ENCODE assay signal across 8 cellular contexts in the genomic region with DNA sequence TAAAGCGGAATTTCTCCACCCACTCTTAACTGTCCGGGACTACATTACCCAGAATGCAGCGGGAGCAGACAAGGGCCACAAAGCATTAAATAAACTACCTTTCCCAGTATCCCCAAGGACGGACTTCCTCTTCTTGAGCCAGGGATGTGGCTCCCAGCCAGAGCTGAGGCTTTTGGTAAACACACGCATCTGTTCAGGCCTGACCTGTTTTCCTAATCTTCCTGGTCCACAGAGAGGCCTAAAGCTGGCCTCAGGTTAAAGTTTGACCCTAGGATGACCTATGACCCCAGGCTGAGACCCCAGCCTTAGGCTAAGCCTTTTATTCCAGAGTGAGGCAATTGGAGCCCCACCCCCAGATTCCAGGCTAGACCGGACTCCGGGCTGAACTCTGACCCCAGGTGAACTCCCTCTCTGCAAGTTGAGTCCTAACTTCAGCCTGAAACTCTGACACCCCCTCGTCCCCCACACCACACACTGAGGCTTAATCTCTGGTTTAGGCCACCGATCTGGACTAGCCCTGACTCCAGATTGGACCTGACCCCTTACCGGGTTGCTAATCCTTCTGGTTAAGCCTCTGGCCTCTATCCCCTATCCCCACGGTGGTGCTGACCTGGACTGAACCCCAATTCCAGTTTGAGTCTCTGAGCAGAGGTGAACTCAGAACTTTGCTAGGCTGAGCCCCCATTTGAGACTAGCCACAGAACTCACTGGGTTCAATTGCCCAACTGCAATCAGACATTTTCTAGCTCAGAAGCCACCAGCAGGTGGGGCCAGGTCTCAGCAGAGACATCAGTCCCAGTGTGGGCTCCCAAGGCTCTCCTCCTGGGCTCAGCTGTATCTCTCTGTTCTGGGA. TPM values are rescaled to one million over a fixed set of nuclear protein-coding genes. Genes with fewer than 3 reads are reported as not detected.
DNase-seq lines count a peak whose midpoint lies in the region; ATAC-seq and TF ChIP-seq lines count a peak whose summit lies in the region.

No MANE protein-coding gene starts in this region.

- ATAC-seq in IMR-90 (ENCODE audit: low read depth) (peak; percentile 4), gastroesophageal sphincter (peak; percentile 19), omental fat pad (ENCODE audit: low FRiP score) (no peak), HG02981 (IDR thresholded peaks at IDR 0.05; ENCODE audit: unreplicated experiment) (no peak)

- POLR2A ChIA-PET in GM10248 (lab: Yijun Ruan, JAX) (interaction anchor here (0.8 to 1.8 kb wide), 4 partner anchors 36 to 207 kb away, joined by 3 to 8 read pairs (median 4); a partner anchor contains a TSS), IMR-90 (lab: Charles Lee; ENCODE audit: unreplicated experiment) (no interaction called here)

- TF ChIP-seq RAD21 in IMR-90 (IDR thresholded peaks at IDR 0.05; ENCODE audit: low read length) = peak; percentile 71

- H3K36me3 ChIP-seq in IMR-90 (ENCODE audit: control insufficient read depth, insufficient read depth, low read length) (peaks cover 3% of the 10 kb centered on the region; the same call in 1 of the 2 replicates), SJCRH30 (no peaks in the 10 kb centered on the region), gastroesophageal sphincter (peaks cover 0 to 25% of the 10 kb centered on the region in 2 donors), tibial nerve (peaks cover 0 to 28% (median 0%) of the 10 kb centered on the region in 3 donors)

- H2BK5ac ChIP-seq in IMR-90 (ENCODE audit: low read depth, low read length, poor library complexity, severe bottlenecking) = peak overlapping the region; percentile 74

- TF ChIP-seq POLR2A in IMR-90 (IDR thresholded peaks at IDR 0.05; ENCODE audit: low read depth, low read length) (no peak), gastroesophageal sphincter (IDR thresholded peaks at IDR 0.05) (peak in 1 of 2 donors; percentile 13), tibial nerve (IDR thresholded peaks at IDR 0.05) (no peak)

- peak overlapping the region; percentile 97 for H2AFZ ChIP-seq in IMR-90 (replicated peaks; ENCODE audit: low read length, poor library complexity)

- peaks cover 3 to 60% of the 10 kb centered on the region in 2 experiments for H3K79me1 ChIP-seq in IMR-90 (ENCODE audit: low read depth in 1 of 2, low read length in 2 of 2)

- peak overlapping the region; percentile 2; the same call in 1 of the 2 replicates for H2BK20ac ChIP-seq in IMR-90 (ENCODE audit: low read depth, low read length)

- H3K4me2 ChIP-seq in IMR-90 (ENCODE audit: low read depth, low read length) = no peak overlapping the region

- intact Hi-C loops in IMR-90 (cut with micrococcal nuclease) = loop anchor here (1.0 to 10.0 kb wide), 9 partner anchors 31 to 611 kb away; a partner anchor contains a TSS

- peak overlapping the region; percentile 53 for H2AK5ac ChIP-seq in IMR-90 (ENCODE audit: low read depth, low read length)

- TF ChIP-seq CTCF in GM10248 (IDR thresholded peaks at IDR 0.05; ENCODE audit: control extremely low read depth, extremely low read depth, low read depth, missing control alignments) (peak; percentile 92), IMR-90 (conservative IDR thresholded peaks at IDR 0.05; ENCODE audit: low read depth, low read length) (peak; percentile 69), gastroesophageal sphincter (IDR thresholded peaks at IDR 0.05) (peak in 3 of 4 experiments; percentile 71 to 77 (median 75)), omental fat pad (IDR thresholded peaks at IDR 0.05) (no peak), tibial nerve (IDR thresholded peaks at IDR 0.05) (peak; percentile 59 to 81 (median 65))

- peak overlapping the region; percentile 76 for H3K4ac ChIP-seq in IMR-90 (ENCODE audit: low read depth, low read length)

- H3K4me3 ChIP-seq in IMR-90 (ENCODE audit: insufficient read depth, low read depth, low read length) (no peak overlapping the region), SJCRH30 (peak overlapping the region; percentile 8), gastroesophageal sphincter (peak overlapping the region in 1 of 2 donors; percentile 93), tibial nerve (peak overlapping the region in 2 of 4 donors; percentile 40 to 88)

- 0 out of 3 replicates have a peak overlapping the region, but pooled peaks have one; percentile 3 for H2BK15ac ChIP-seq in IMR-90 (ENCODE audit: low read depth, low read length)

- no peak overlapping the region for H3K14ac ChIP-seq in IMR-90 (replicated peaks; ENCODE audit: low read depth, low read length)

- H3K9me1 ChIP-seq in IMR-90 (ENCODE audit: insufficient read depth, low read length) = peaks cover 7% of the 10 kb centered on the region; the same call in 1 of the 2 replicates

- CTCF ChIA-PET in GM10248 (lab: Yijun Ruan, JAX) (interaction anchor here (0.8 to 7.3 kb wide), 22 partner anchors 9 to 612 kb away, joined by 3 to 124 read pairs (median 6); a partner anchor contains a TSS), IMR-90 (lab: Yijun Ruan, JAX) (interaction anchor here (0.5 to 3.6 kb wide), 4 partner anchors 10 to 356 kb away, joined by 3 to 25 read pairs (median 3); no protein-coding TSS in a partner anchor)

- H4K91ac ChIP-seq in IMR-90 (ENCODE audit: insufficient read depth, low read depth, low read length) = peak overlapping the region; percentile 15

- H2BK120ac ChIP-seq in IMR-90 (ENCODE audit: low read depth, low read length) = peak overlapping the region; percentile 76

- H3K9me3 ChIP-seq in IMR-90 (ENCODE audit: control insufficient read depth, insufficient read depth, low read length) (no peaks in the 10 kb centered on the region), SJCRH30 (replicated peaks) (no peaks in the 10 kb centered on the region), gastroesophageal sphincter (no peaks in the 10 kb centered on the region), tibial nerve (no peaks in the 10 kb centered on the region)

- TF ChIP-seq EP300 in gastroesophageal sphincter (IDR thresholded peaks at IDR 0.05) (no peak), tibial nerve (IDR thresholded peaks at IDR 0.05) (peak; percentile 80 to 93)

- H2AK9ac ChIP-seq in IMR-90 (replicated peaks; ENCODE audit: low read depth, low read length, poor library complexity) = peak overlapping the region; percentile 85

- dilution Hi-C loops in IMR-90 (cut with HindIII; ENCODE audit: low sequenced_read_pairs, unreplicated experiment) = no loop called here

- H3K56ac ChIP-seq in IMR-90 (ENCODE audit: extremely low read depth, insufficient read depth, low read length) = no peak overlapping the region

- H3K27ac ChIP-seq in IMR-90 (ENCODE audit: insufficient read depth, low read length) (peak overlapping the region; percentile 31; the same call in 1 of the 2 replicates), SJCRH30 (no peak overlapping the region), gastroesophageal sphincter (peak overlapping the region; percentile 84 to 99 (median 92)), tibial nerve (peak overlapping the region; percentile 76 to 98 (median 94))

- H3K4me1 ChIP-seq in IMR-90 (ENCODE audit: control insufficient read depth, insufficient read depth, low read length) (peaks cover 18% of the 10 kb centered on the region), SJCRH30 (peaks cover 12% of the 10 kb centered on the region), gastroesophageal sphincter (peaks cover 0 to 67% (median 24%) of the 10 kb centered on the region in 3 donors), tibial nerve (peaks cover 0 to 57% (median 31%) of the 10 kb centered on the region in 4 donors)

- H3K9ac ChIP-seq in IMR-90 (ENCODE audit: low read depth, low read length) = no peak overlapping the region

- H4K5ac ChIP-seq in IMR-90 (ENCODE audit: low read depth, low read length) = peak overlapping the region; percentile 50

- H3K23ac ChIP-seq in IMR-90 (ENCODE audit: low read depth, low read length) = no peak overlapping the region

- H3K18ac ChIP-seq in IMR-90 (ENCODE audit: low read depth, low read length) = no peak overlapping the region

- peak; percentile 63 for DNase-seq in GM10248 (ENCODE audit: extremely low spot score)
- DNase-seq in IMR-90 = peak; percentile 80
- peak; percentile 76 to 85 for DNase-seq in SJCRH30
- peak in 3 of 4 experiments; percentile 38 to 66 (median 51) for DNase-seq in activated naive CD4-positive, alpha-beta T cell (lab: John Stamatoyannopoulos, UW)
- peak; percentile 87 for DNase-seq in omental fat pad (ENCODE audit: low spot score)
- peak; percentile 96 to 100 for DNase-seq in tibial nerve (ENCODE audit: low spot score in 2 of 2)

- no TSS peak for BruUV-seq in IMR-90 (replicated peaks; lab: Mats Ljungman, UMichigan)

- 18% methylated on average over 5 of the region's 11 CpGs; no CpG with 5 or more reads in 1 of the 2 experiments for WGBS in IMR-90 (ENCODE audit: extremely low coverage in 2 of 2, insufficient read length in 1 of 2), 2 experiments
- 5% methylated on average over 6 of the region's 11 CpGs; no CpG with 5 or more reads in 1 of the 2 donors for WGBS in gastroesophageal sphincter (ENCODE audit: low coverage in 1 of 2), 2 donors
- 11 to 14% methylated on average over 11 of the region's 11 CpGs for WGBS in tibial nerve, 2 donors

- peak overlapping the region; percentile 67 to 92 for H4K8ac ChIP-seq in IMR-90 (ENCODE audit: low read depth in 2 of 2, low read length in 2 of 2)

- H4K20me1 ChIP-seq in IMR-90 (ENCODE audit: insufficient read depth, low read length) = no peaks in the 10 kb centered on the region

- in situ Hi-C loops in IMR-90 (cut with MboI; ENCODE audit: low sequenced_read_pairs) = loop anchor here (10.0 kb wide), 2 partner anchors 127 to 223 kb away; no protein-coding TSS in a partner anchor

- no peaks in the 10 kb centered on the region for H3K27me3 ChIP-seq in IMR-90 (ENCODE audit: control insufficient read depth, insufficient read depth, low read length)
- H3K27me3 ChIP-seq in SJCRH30 = no peaks in the 10 kb centered on the region
- no peaks in the 10 kb centered on the region for H3K27me3 ChIP-seq in gastroesophageal sphincter
- H3K27me3 ChIP-seq in tibial nerve = no peaks in the 10 kb centered on the region

RNA-seq across cellular contexts. Expression of a gene that starts 0.7 kb away (rescaled TPM):
- total RNA-seq in IMR-90 (2012; rRNA removed) (17.5 and 28.0 TPM in 2 replicates), gastroesophageal sphincter (10 to 100 TPM; 44.0 to 68.8 (median 60.1) TPM), omental fat pad (10 to 100 TPM; 34.5 to 68.4 (median 62.0) TPM), tibial nerve (10 to 100 TPM; 53.4 to 79.2 (median 65.9) TPM)
- 38.9 and 44.2 TPM in 2 replicates for polyA plus RNA-seq in IMR-90 (2012; rRNA removed)
- polyA plus RNA-seq in IMR-90 (2012; cell fraction: cytosol; rRNA removed) = 31.9 and 52.0 TPM in 2 replicates
- 107 and 192 TPM in 2 replicates for polyA plus RNA-seq in IMR-90 (2012; cell fraction: nucleus; rRNA removed; ENCODE audit: low replicate concordance)
- total RNA-seq in SJCRH30 (2014; rRNA removed; shearing (Covaris generic)) = 32.0 and 33.2 TPM in 2 replicates

RNA-seq across cellular contexts. Expression of a gene that starts 1.4 kb away (rescaled TPM):
- 32.8 and 39.1 TPM in 2 replicates for total RNA-seq in IMR-90 (2012; rRNA removed)
- 47.0 and 50.7 TPM in 2 replicates for polyA plus RNA-seq in IMR-90 (2012; rRNA removed)
- polyA plus RNA-seq in IMR-90 (2012; cell fraction: cytosol; rRNA removed) = 36.1 and 37.6 TPM in 2 replicates
- polyA plus RNA-seq in IMR-90 (2012; cell fraction: nucleus; rRNA removed; ENCODE audit: low replicate concordance) = 167 and 251 TPM in 2 replicates
- 39.3 and 40.5 TPM in 2 replicates for total RNA-seq in SJCRH30 (2014; rRNA removed; shearing (Covaris generic))
- 100 to 1,000 TPM in 3 of 4 donors, 10 to 100 TPM in 1; 94.1 to 129 (median 104) TPM for total RNA-seq in gastroesophageal sphincter
- total RNA-seq in omental fat pad = 100 to 1,000 TPM in 1 of 4 donors, 10 to 100 TPM in 3; 42.5 to 110 (median 66.6) TPM
- 100 to 1,000 TPM in 3 of 4 donors, 10 to 100 TPM in 1; 96.1 to 148 (median 110) TPM for total RNA-seq in tibial nerve

RNA-seq across cellular contexts. Expression of a gene that starts 17.6 kb away (rescaled TPM):
- total RNA-seq in IMR-90 (2012; rRNA removed) (0.28 TPM in 1 of 2 replicates, not detected in the other), gastroesophageal sphincter (100 to 1,000 TPM; 246 to 757 (median 594) TPM), omental fat pad (1,000 to 10,000 TPM; 1,035 to 6,271 (median 2,305) TPM), tibial nerve (1,000 to 10,000 TPM in 1 of 4 donors, 100 to 1,000 TPM in 3; 256 to 1,128 (median 733) TPM)
- 0.36 and 0.53 TPM in 2 replicates for polyA plus RNA-seq in IMR-90 (2012; rRNA removed)
- 0.08 and 0.47 TPM in 2 replicates for polyA plus RNA-seq in IMR-90 (2012; cell fraction: cytosol; rRNA removed)
- polyA plus RNA-seq in IMR-90 (2012; cell fraction: nucleus; rRNA removed; ENCODE audit: low replicate concordance) = 0.40 and 0.99 TPM in 2 replicates
- not detected in 2 replicates for total RNA-seq in SJCRH30 (2014; rRNA removed; shearing (Covaris generic))

RNA-seq across cellular contexts. Expression of a gene that starts 29.1 kb away (rescaled TPM):
- total RNA-seq in IMR-90 (2012; rRNA removed) (under 0.01 TPM in 1 of 2 replicates, not detected in the other), gastroesophageal sphincter (1 to 10 TPM in 2 of 4 donors, under 1 TPM in 1, not detected in 1; 0.78 to 5.8 (median 1.7) TPM), omental fat pad (1 to 10 TPM in 3 of 4 donors, not detected in 1; 1.3 to 3.4 (median 2.0) TPM), tibial nerve (1 to 10 TPM in 1 of 4 donors, under 1 TPM in 2, not detected in 1; 0.39 to 4.2 (median 0.44) TPM)
- polyA plus RNA-seq in IMR-90 (2012; rRNA removed) = 0.09 TPM in 2 replicates
- polyA plus RNA-seq in IMR-90 (2012; cell fraction: cytosol; rRNA removed) = 0.03 TPM in 1 of 2 replicates, not detected in the other
- 0.15 and 0.17 TPM in 2 replicates for polyA plus RNA-seq in IMR-90 (2012; cell fraction: nucleus; rRNA removed; ENCODE audit: low replicate concordance)
- not detected in 2 replicates for total RNA-seq in SJCRH30 (2014; rRNA removed; shearing (Covaris generic))

RNA-seq across cellular contexts. Expression of a gene that starts 34.4 kb away (rescaled TPM):
- total RNA-seq in IMR-90 (2012; rRNA removed) (not detected in 2 replicates), gastroesophageal sphincter (1 to 10 TPM; 2.3 to 7.8 (median 5.7) TPM), omental fat pad (10 to 100 TPM in 3 of 4 donors, 1 to 10 TPM in 1; 9.4 to 18.9 (median 13.5) TPM), tibial nerve (10 to 100 TPM in 1 of 4 donors, 1 to 10 TPM in 3; 4.0 to 16.2 (median 5.8) TPM)
- not detected in 2 replicates for polyA plus RNA-seq in IMR-90 (2012; rRNA removed)
- polyA plus RNA-seq in IMR-90 (2012; cell fraction: cytosol; rRNA removed) = not detected in 2 replicates
- polyA plus RNA-seq in IMR-90 (2012; cell fraction: nucleus; rRNA removed; ENCODE audit: low replicate concordance) = not detected in 2 replicates
- total RNA-seq in SJCRH30 (2014; rRNA removed; shearing (Covaris generic)) = not detected in 2 replicates

Comparison
In these comparisons a context has a peak if more than half of its experiments do, and no peak if none do; other contexts are left out.
1. CTCF ChIP-seq: peak in GM10248 (single experiment), IMR-90 (single experiment), gastroesophageal sphincter (3 of 4) and tibial nerve (5 of 5); none in omental fat pad (0 of 3).
2. ATAC-seq: peak in IMR-90 (single experiment) and gastroesophageal sphincter (single experiment); none in omental fat pad (single experiment) and HG02981 (single experiment).
3. RNA of a gene that starts 17.6 kb away (total RNA-seq): 1,035 to 6,271 TPM in omental fat pad, 256 to 1,128 TPM in tibial nerve and 246 to 757 TPM in gastroesophageal sphincter; 0.28 TPM in IMR-90 and not detected in SJCRH30; every median in the first group is over 100 times any median in the second.
4. Peak in every context shown above with its lines, with median percentiles within 50 percentile points of each other: DNase-seq.